In the genomic region with DNA sequence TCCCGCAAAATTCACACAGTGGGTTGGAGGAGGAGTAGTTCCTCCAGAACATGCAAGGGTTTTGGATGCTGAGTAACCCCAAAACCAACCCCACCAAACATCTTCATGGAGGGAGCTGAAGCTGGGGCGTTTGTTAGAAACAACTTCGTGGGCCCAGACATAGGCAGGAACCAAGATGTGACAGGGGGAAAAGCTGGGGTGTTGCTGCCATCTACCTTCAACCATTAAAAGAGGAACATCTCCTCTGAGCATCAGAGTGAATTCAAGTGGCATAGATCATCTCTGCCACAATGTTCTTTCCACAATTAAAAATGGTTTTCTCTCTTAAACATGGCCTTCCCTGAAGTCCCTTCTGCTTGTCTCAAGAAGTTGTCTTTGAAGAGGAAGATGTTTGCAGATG, we compare ENCODE assay signal across 12 cellular contexts. TPM values are rescaled to one million over a fixed set of nuclear protein-coding genes. Genes with fewer than 3 reads are reported as not detected.
DNase-seq lines count a peak whose midpoint lies in the region; ATAC-seq, FAIRE-seq and TF ChIP-seq lines count a peak whose summit lies in the region.
"Had no signal": no experiment of that assay in that cellular context is flagged by ENCODE, and none has a peak within 500 bp of the region (broad histone marks: within the 10 kb centered on the region; RNA-seq: fewer than 3 reads in every experiment).

No MANE protein-coding gene starts in this region.

- peak; percentile 11 for FAIRE-seq in K562 (lab: Jason Lieb, UNC)
- FAIRE-seq: urothelium cell line had no signal

- H4K20me1 ChIP-seq in K562 (replicated peaks; ENCODE audit: control insufficient read depth, insufficient read depth, low read length), result no peaks in the 10 kb centered on the region

- no peak overlapping the region for H3K27ac ChIP-seq in K562 (ENCODE audit: extremely low read depth, low read depth, low read length)
- H3K27ac ChIP-seq: cardiac muscle cell had no signal

- BruUV-seq in K562 (replicated peaks; lab: Mats Ljungman, UMichigan), result no TSS peak

- H3K9ac ChIP-seq in K562 (ENCODE audit: insufficient read depth in 1 of 2, low read depth in 2 of 2, low read length in 2 of 2), result no peak overlapping the region

- no peaks in the 10 kb centered on the region for H3K79me2 ChIP-seq in K562 (ENCODE audit: control insufficient read depth, insufficient read depth, low read length)

- H3K4me3 ChIP-seq in GM12864 (ENCODE audit: low read depth, low read length), result no peak overlapping the region
- no peak overlapping the region for H3K4me3 ChIP-seq in K562
- H3K4me3 ChIP-seq: cardiac muscle cell had no signal

- ATAC-seq in K562 (no peak), HG02763 (IDR thresholded peaks at IDR 0.05; ENCODE audit: unreplicated experiment) (no peak), SK-N-SH treated with all-trans-retinoic acid at 6 μM for 48 hours (no peak)

- DNase-seq in CD1c-positive myeloid dendritic cell (ENCODE audit: extremely low spot score), result peak; percentile 15
- DNase-seq in GM12864 (ENCODE audit: low read depth), result no peak
- no peak for DNase-seq in K562 (ENCODE audit: extremely low read depth in 1 of 4, low spot score in 3 of 4)
- no peak for DNase-seq in SHP77 treated with DMSO at 0.1 percent for 48 hours (lab: John Stamatoyannopoulos, UW)
- no peak for DNase-seq in NCI-H1436 treated with DMSO at 0.1 percent for 48 hours (lab: John Stamatoyannopoulos, UW)
- DNase-seq: NCI-H82; stimulated activated CD4-positive, alpha-beta T cell treated with anti-CD3 and anti-CD28 coated beads, Interleukin-4, amount 100 ng/mL, for 1 hour had no signal

- TF ChIP-seq RAD21 in Ishikawa (IDR thresholded peaks at IDR 0.05; ENCODE audit: low read depth) (peak; percentile 16; the same call in 1 of the 2 replicates), K562 (CRISPR knock-in tag; conservative IDR thresholded peaks at IDR 0.05 in 1 of 2, IDR thresholded peaks at IDR 0.05 in 1 of 2) (peak in 1 of 2 experiments; percentile 37; a peak in 1 of 4 replicates)

- WGBS in K562 (ENCODE audit: insufficient coverage, low coverage, missing lambda C conversion rate), result 0% methylated on average over 3 of the region's 3 CpGs

- no peaks in the 10 kb centered on the region for H3K9me3 ChIP-seq in K562 (replicated peaks; ENCODE audit: control insufficient read depth, insufficient read depth, low read depth, low read length)

- intact Hi-C loops in K562 (cut with micrococcal nuclease), result no loop called here

- H3K9me1 ChIP-seq in K562 (ENCODE audit: control insufficient read depth, insufficient read depth, low read length), result no peaks in the 10 kb centered on the region

- H3K36me3 ChIP-seq in K562 (ENCODE audit: control insufficient read depth, insufficient read depth, low read length), result no peaks in the 10 kb centered on the region
- H3K36me3 ChIP-seq: cardiac muscle cell had no signal

- in situ Hi-C loops in K562 (cut with MboI), result no loop called here

- TF ChIP-seq POLR2A in K562 (conservative IDR thresholded peaks at IDR 0.05), result no peak

- TF ChIP-seq EP300 in Ishikawa (IDR thresholded peaks at IDR 0.05; ENCODE audit: borderline replicate concordance), result no peak
- TF ChIP-seq EP300 in K562 (IDR thresholded peaks at IDR 0.05; ENCODE audit: low read length), result no peak

- CTCF ChIA-PET in K562 (lab: Yijun Ruan, JAX; ENCODE audit: low intra/inter-chr PET ratio), result interaction anchor here (0.6 kb wide), 1 partner anchor 556 kb away, joined by 3 read pairs; no protein-coding TSS in a partner anchor

- no peaks in the 10 kb centered on the region for H3K27me3 ChIP-seq in K562 (ENCODE audit: control insufficient read depth in 2 of 2, insufficient read depth in 2 of 2, low read length in 2 of 2)
- H3K27me3 ChIP-seq: cardiac muscle cell had no signal

- H3K4me1 ChIP-seq in K562 (replicated peaks in 1 of 2; ENCODE audit: control insufficient read depth in 2 of 2, insufficient read depth in 2 of 2, low read length in 2 of 2), result no peaks in the 10 kb centered on the region

- H3K4me2 ChIP-seq in K562 (ENCODE audit: insufficient read depth, low read length), result no peak overlapping the region

- TF ChIP-seq CTCF in GM12864 (IDR thresholded peaks at IDR 0.05; ENCODE audit: low read depth, low read length, missing control alignments), result peak; percentile 37
- peak in 1 of 3 experiments; percentile 42; a peak in 2 of 6 replicates for TF ChIP-seq CTCF in K562 (IDR thresholded peaks at IDR 0.05 in 2 of 3, conservative IDR thresholded peaks at IDR 0.05 in 1 of 3; ENCODE audit: insufficient read depth in 2 of 3, low read depth in 1 of 3, low read length in 3 of 3)

- H2AFZ ChIP-seq in K562 (ENCODE audit: low read depth, low read length), result no peak overlapping the region

- POLR2A ChIA-PET in K562 (lab: Yijun Ruan, JAX), result no interaction called here

TF ChIP-seq in Ishikawa, 13 proteins besides CTCF, POLR2A, EP300 and RAD21 (continues in another document):
- no peak for TF ChIP-seq FOXM1 (IDR thresholded peaks at IDR 0.05; ENCODE audit: borderline replicate concordance, low read depth)
- TF ChIP-seq NFIC (IDR thresholded peaks at IDR 0.05), result no peak
- no peak for TF ChIP-seq YY1 (IDR thresholded peaks at IDR 0.05; ENCODE audit: low read depth)
- TF ChIP-seq TAF1 (IDR thresholded peaks at IDR 0.05; ENCODE audit: low read depth), result no peak
- TF ChIP-seq EGR1 (IDR thresholded peaks at IDR 0.05), result no peak
- no peak for TF ChIP-seq CEBPB (IDR thresholded peaks at IDR 0.05)
- TF ChIP-seq TEAD4 (IDR thresholded peaks at IDR 0.05), result no peak
- no peak for TF ChIP-seq CREB1 (IDR thresholded peaks at IDR 0.05; ENCODE audit: low read depth)

TF ChIP-seq in SK-N-SH treated with all-trans-retinoic acid at 6 μM for 48 hours, 23 proteins besides CTCF, POLR2A, EP300 and RAD21 (continues in another document):
- TF ChIP-seq PATZ1 (CRISPR knock-in tag; IDR thresholded peaks at IDR 0.05; ENCODE audit: borderline replicate concordance), result no peak
- TF ChIP-seq, protein P1, sequence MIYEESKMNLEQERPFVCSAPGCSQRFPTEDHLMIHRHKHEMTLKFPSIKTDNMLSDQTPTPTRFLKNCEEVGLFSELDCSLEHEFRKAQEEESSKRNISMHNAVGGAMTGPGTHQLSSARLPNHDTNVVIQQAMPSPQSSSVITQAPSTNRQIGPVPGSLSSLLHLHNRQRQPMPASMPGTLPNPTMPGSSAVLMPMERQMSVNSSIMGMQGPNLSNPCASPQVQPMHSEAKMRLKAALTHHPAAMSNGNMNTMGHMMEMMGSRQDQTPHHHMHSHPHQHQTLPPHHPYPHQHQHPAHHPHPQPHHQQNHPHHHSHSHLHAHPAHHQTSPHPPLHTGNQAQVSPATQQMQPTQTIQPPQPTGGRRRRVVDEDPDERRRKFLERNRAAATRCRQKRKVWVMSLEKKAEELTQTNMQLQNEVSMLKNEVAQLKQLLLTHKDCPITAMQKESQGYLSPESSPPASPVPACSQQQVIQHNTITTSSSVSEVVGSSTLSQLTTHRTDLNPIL (CRISPR knock-in tag; IDR thresholded peaks at IDR 0.05; ENCODE audit: low read depth), result no peak

RNA-seq across cellular contexts. Expression of gene SIDT1, which starts 20.5 kb away (rescaled TPM):
- total RNA-seq in K562 (2011; cell fraction: chromatin; rRNA removed; ENCODE audit: low replicate concordance), result not detected in 2 replicates
- not detected in 2 replicates for total RNA-seq in K562 (2011; cell fraction: nucleolus; rRNA removed)
- total RNA-seq in K562 (2011; cell fraction: nucleoplasm; rRNA removed), result not detected in 2 replicates
- total RNA-seq in K562 (2014; rRNA removed), result not detected in 2 replicates
- total RNA-seq in K562 (2014; rRNA removed; fragmentation: Illumina TruSeq; extraction: Trizol), result not detected in 2 replicates
- not detected in 2 replicates for total RNA-seq in K562 (2015; rRNA removed; fragmentation: Illumina TruSeq; extraction: Trizol)
- total RNA-seq in K562 (2021), result 0.18 TPM in 1 of 2 replicates, not detected in the other
- not detected in 2 replicates for polyA plus RNA-seq in K562 (2011; rRNA removed)
- polyA plus RNA-seq in K562 (2011; cell fraction: cytosol; rRNA removed), result not detected in 2 replicates
- not detected in 2 replicates for polyA plus RNA-seq in K562 (2011; cell fraction: nucleus; rRNA removed)
- not detected in 2 replicates for polyA plus RNA-seq in K562 (2012)
- polyA plus RNA-seq in K562 (2014; fragmentation: Illumina TruSeq; extraction: Trizol), result not detected in 2 replicates
- polyA plus RNA-seq in K562 (2014; fragmentation: Nextera tagmentation; extraction: Ambion mirVana), result not detected
- not detected in 2 replicates for polyA plus RNA-seq in K562 (2014; rRNA removed)
- not detected in 2 replicates for polyA minus RNA-seq in K562 (2011; rRNA and poly(A)+ RNA removed)
- polyA minus RNA-seq in K562 (2011; cell fraction: cytosol; rRNA and poly(A)+ RNA removed), result not detected in 2 replicates
- not detected in 2 replicates for polyA minus RNA-seq in K562 (2011; cell fraction: nucleus; rRNA and poly(A)+ RNA removed)
- total RNA-seq: cardiac muscle cell had no signal

RNA-seq across cellular contexts. Expression of gene SPICE1, which starts 37.9 kb away (rescaled TPM):
- total RNA-seq in K562 (2011; cell fraction: chromatin; rRNA removed; ENCODE audit: low replicate concordance), result 9.5 and 38.6 TPM in 2 replicates
- total RNA-seq in K562 (2011; cell fraction: nucleolus; rRNA removed), result 5.3 and 8.0 TPM in 2 replicates
- total RNA-seq in K562 (2011; cell fraction: nucleoplasm; rRNA removed), result 12.2 and 21.6 TPM in 2 replicates
- total RNA-seq in K562 (2014; rRNA removed) (3.3 and 5.0 TPM in 2 replicates), K562 (2014; rRNA removed; fragmentation: Illumina TruSeq; extraction: Trizol) (11.4 and 13.3 TPM in 2 replicates), K562 (2015; rRNA removed; fragmentation: Illumina TruSeq; extraction: Trizol) (7.5 and 8.1 TPM in 2 replicates), K562 (2021) (8.0 and 10.6 TPM in 2 replicates)
- polyA plus RNA-seq in K562 (2011; rRNA removed) (6.0 and 6.4 TPM in 2 replicates), K562 (2014; fragmentation: Illumina TruSeq; extraction: Trizol) (4.9 and 5.7 TPM in 2 replicates), K562 (2014; fragmentation: Nextera tagmentation; extraction: Ambion mirVana) (1 to 10 TPM; 2.4 to 3.5 TPM), K562 (2014; rRNA removed) (4.3 and 5.8 TPM in 2 replicates)
- 1.2 and 2.1 TPM in 2 replicates for polyA plus RNA-seq in K562 (2011; cell fraction: cytosol; rRNA removed)
- 7.0 and 8.3 TPM in 2 replicates for polyA plus RNA-seq in K562 (2011; cell fraction: nucleus; rRNA removed)
- 3.3 TPM in 2 replicates for polyA plus RNA-seq in K562 (2012)
- 13.9 and 15.9 TPM in 2 replicates for polyA minus RNA-seq in K562 (2011; rRNA and poly(A)+ RNA removed)
- polyA minus RNA-seq in K562 (2011; cell fraction: cytosol; rRNA and poly(A)+ RNA removed), result 3.9 and 8.5 TPM in 2 replicates
- polyA minus RNA-seq in K562 (2011; cell fraction: nucleus; rRNA and poly(A)+ RNA removed), result 16.7 and 25.0 TPM in 2 replicates
